In the genomic region with DNA sequence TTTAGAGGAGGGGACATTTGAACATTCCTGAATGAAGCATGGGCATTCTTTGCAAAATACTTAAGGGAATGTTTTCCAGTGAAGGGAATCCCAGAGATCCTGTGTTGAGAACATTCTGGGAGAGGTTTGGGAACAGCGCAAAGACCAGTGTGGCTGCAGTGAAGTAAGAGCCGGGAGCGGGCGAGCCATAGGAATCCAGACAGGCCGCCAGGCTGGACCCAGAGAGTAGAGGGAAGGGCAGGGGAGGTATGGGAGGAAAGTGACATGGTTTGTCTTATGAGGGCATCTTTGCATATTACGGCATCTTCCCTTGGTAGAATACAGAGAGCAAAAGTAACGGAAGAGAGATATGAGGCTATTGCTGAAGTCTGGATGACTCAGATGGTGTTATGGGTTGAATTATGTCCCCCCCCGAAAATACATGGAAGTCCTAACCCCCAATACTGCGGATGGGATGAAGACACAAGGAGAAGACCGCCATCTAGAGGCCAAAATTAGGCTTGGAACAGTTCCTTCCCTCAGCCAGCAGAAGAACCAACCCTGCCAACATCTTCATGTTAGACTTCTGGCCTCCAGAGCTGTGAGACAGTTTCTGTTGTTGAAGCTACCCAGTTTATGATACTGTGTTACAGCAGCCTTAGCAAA, we compare ENCODE assay signal across 7 cellular contexts.
DNase-seq lines count a peak whose midpoint lies in the region; ATAC-seq and TF ChIP-seq lines count a peak whose summit lies in the region.

No MANE protein-coding gene starts in this region.

- H3K27me3 ChIP-seq in lung (ENCODE audit: control insufficient read depth, insufficient read depth), result no peaks in the 10 kb centered on the region

- H3K4me3 ChIP-seq in GM12865 (ENCODE audit: low read depth, low read length) (no peak overlapping the region), lung (no peak overlapping the region)

- ATAC-seq in lung (ENCODE audit: insufficient read depth, low FRiP score) (no peak), HG03095 (IDR thresholded peaks at IDR 0.05; ENCODE audit: unreplicated experiment) (no peak), GM18873 (IDR thresholded peaks at IDR 0.05; ENCODE audit: low FRiP score, unreplicated experiment) (no peak)

- H3K27ac ChIP-seq in lung (ENCODE audit: low read depth in 1 of 2, low read length in 1 of 2), result no peak overlapping the region

- DNase-seq in GM12865 (ENCODE audit: low read depth) (peak; percentile 8), astrocyte of the hippocampus (ENCODE audit: low read depth, low spot score) (peak; percentile 50), lung (ENCODE audit: low spot score) (no peak), 8988T (no peak)

- no peaks in the 10 kb centered on the region for H3K9me3 ChIP-seq in lung (ENCODE audit: control insufficient read depth in 2 of 2, insufficient read depth in 1 of 2, low read length in 1 of 2)

- TF ChIP-seq CTCF in GM12865 (IDR thresholded peaks at IDR 0.05; ENCODE audit: insufficient read depth, low read depth, low read length, missing control alignments), result peak; percentile 17
- TF ChIP-seq CTCF in LNCAP (IDR thresholded peaks at IDR 0.05), result peak; percentile 57
- TF ChIP-seq CTCF in lung (IDR thresholded peaks at IDR 0.05; ENCODE audit: control extremely low read depth, extremely low read depth), result peak; percentile 23

- no peaks in the 10 kb centered on the region for H3K36me3 ChIP-seq in lung (ENCODE audit: control insufficient read depth in 2 of 2, insufficient read depth in 2 of 2, low read length in 2 of 2)

- peaks cover 2 to 3% of the 10 kb centered on the region in 2 donors for H3K4me1 ChIP-seq in lung (ENCODE audit: control insufficient read depth in 2 of 2, insufficient read depth in 2 of 2, low read length in 2 of 2)

- WGBS in lung, 2 donors, result 71 to 73% methylated on average over 10 of the region's 10 CpGs

Comparison
In these comparisons a context has a peak if more than half of its experiments do, and no peak if none do; other contexts are left out.
1. DNase-seq: peak in GM12865 (single experiment) and astrocyte of the hippocampus (single experiment); none in lung (single experiment) and 8988T (single experiment).
2. Peak in every context shown above with its lines, with median percentiles within 50 percentile points of each other: CTCF ChIP-seq.